8 cellular contexts compared by ENCODE assay signal in the genomic region with DNA sequence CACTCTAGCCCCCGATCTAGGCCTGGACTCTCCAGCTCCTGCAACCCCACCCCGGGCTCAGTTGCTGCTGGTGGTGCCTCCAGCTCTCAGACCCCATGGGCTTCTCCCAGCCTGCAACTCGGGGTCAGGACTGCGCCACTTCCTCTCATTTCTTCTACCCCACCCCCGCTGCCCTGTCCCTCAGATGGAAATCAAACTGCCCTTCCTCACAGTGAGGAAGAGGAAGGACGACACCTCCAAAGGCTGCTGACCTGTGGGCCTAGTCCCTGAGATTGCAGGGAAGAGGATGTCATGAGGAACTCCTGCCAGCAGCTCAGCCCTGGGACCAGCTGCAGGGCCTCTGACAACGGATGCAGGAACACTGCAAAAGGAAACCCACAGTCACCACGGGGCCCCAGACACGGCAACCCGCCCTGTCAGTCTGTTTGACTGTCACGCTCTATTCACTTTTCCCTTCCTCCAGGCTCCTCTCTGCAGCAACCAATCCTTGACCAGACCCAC. TPM values are rescaled to one million over a fixed set of nuclear protein-coding genes. Genes with fewer than 3 reads are reported as not detected.
DNase-seq lines count a peak whose midpoint lies in the region; ATAC-seq and TF ChIP-seq lines count a peak whose summit lies in the region.

No MANE protein-coding gene starts in this region.

- H3K4me3 ChIP-seq in ascending aorta (no peak overlapping the region), upper lobe of left lung (no peak overlapping the region)

- TF ChIP-seq CTCF in ascending aorta (IDR thresholded peaks at IDR 0.05): no peak
- TF ChIP-seq CTCF in upper lobe of left lung (IDR thresholded peaks at IDR 0.05): no peak

- TF ChIP-seq EP300 in upper lobe of left lung (IDR thresholded peaks at IDR 0.05): peak in 1 of 4 donors; percentile 49

- H3K9me3 ChIP-seq in ascending aorta (no peaks in the 10 kb centered on the region), upper lobe of left lung (no peaks in the 10 kb centered on the region)

- H3K27ac ChIP-seq in ascending aorta: peak overlapping the region; percentile 91 to 98
- peak overlapping the region; percentile 80 to 89 (median 87) for H3K27ac ChIP-seq in upper lobe of left lung

- H3K36me3 ChIP-seq in ascending aorta (peaks cover 7 to 13% of the 10 kb centered on the region in 2 donors), upper lobe of left lung (peaks cover 7 to 17% (median 14%) of the 10 kb centered on the region in 4 donors)

- intact Hi-C loops in ascending aorta (cut with DNase I): no loop called here

- no peak for TF ChIP-seq POLR2A in upper lobe of left lung (IDR thresholded peaks at IDR 0.05)

- DNase-seq in GDM1 (lab: John Stamatoyannopoulos, UW) (peak; percentile 92), SIG-M5 (lab: John Stamatoyannopoulos, UW) (peak; percentile 6), ascending aorta (ENCODE audit: low spot score in 2 of 2) (peak in 1 of 2 donors; percentile 71), midbrain (lab: John Stamatoyannopoulos, UW) (peak; percentile 18), upper lobe of left lung (peak in 1 of 2 donors; percentile 77), DMS114 treated with DMSO at 0.1 percent for 48 hours (lab: John Stamatoyannopoulos, UW; ENCODE audit: unreplicated experiment) (no peak)

- H3K27me3 ChIP-seq in ascending aorta: no peaks in the 10 kb centered on the region
- no peaks in the 10 kb centered on the region for H3K27me3 ChIP-seq in upper lobe of left lung

- ATAC-seq in HG02642 (IDR thresholded peaks at IDR 0.05; ENCODE audit: poor library complexity, unreplicated experiment): peak; percentile 55
- ATAC-seq in upper lobe of left lung (ENCODE audit: low FRiP score in 2 of 2): peak in 1 of 2 donors; percentile 9
- ATAC-seq in HG02588 (IDR thresholded peaks at IDR 0.05; ENCODE audit: unreplicated experiment): no peak

- 16 to 44% methylated on average over 9 to 11 of the region's 11 CpGs for WGBS in upper lobe of left lung, 2 donors

- H3K4me1 ChIP-seq in ascending aorta (peaks cover 67 to 97% of the 10 kb centered on the region in 2 donors), upper lobe of left lung (peaks cover 94 to 100% (median 97%) of the 10 kb centered on the region in 4 donors)

RNA-seq across cellular contexts. Expression of gene PNMA1, which starts 29.3 kb away (rescaled TPM):
- total RNA-seq in ascending aorta: 30.2 TPM
- 10 to 100 TPM in 5 of 6 donors, 1 to 10 TPM in 1; 9.9 to 28.9 (median 15.2) TPM for total RNA-seq in upper lobe of left lung
